In genomic region chr1:81584398-81584797, GRCh38 we compare ENCODE assay signal across 27 cellular contexts.
"Had no signal": no experiment of that assay in that cellular context is flagged by ENCODE, and none has a peak within 500 bp of the region (broad histone marks: within the 10 kb centered on the region; RNA-seq: fewer than 3 reads in every experiment).

No MANE protein-coding gene starts in this region.

- H3K27ac Mint-ChIP-seq: activated CD4-positive, alpha-beta memory T cell treated with anti-CD3 and anti-CD28 coated beads, Interleukin-2, amount 10 ng/mL, durations not matched to agents 7 days and 5 days; activated CD4-positive, alpha-beta T cell treated with anti-CD3 and anti-CD28 coated beads, Interleukin-2, amount 10 ng/mL, durations not matched to agents 7 days and 5 days; activated T-cell treated with anti-CD3 and anti-CD28 coated beads, Interleukin-2, amount 50 U/mL, for 24 hours; naive thymus-derived CD4-positive, alpha-beta T cell; stimulated activated naive B cell treated with anti-CD40 and anti-IgM and Interleukin-4, amounts not matched to agents 10 μg/mL and 1 μg/mL and 100 μg/mL, for 72 hours; T-helper 17 cell had no signal

- H3K9me3 Mint-ChIP-seq: activated CD4-positive, alpha-beta memory T cell treated with anti-CD3 and anti-CD28 coated beads, Interleukin-2, amount 10 ng/mL, durations not matched to agents 7 days and 5 days; activated CD4-positive, alpha-beta T cell treated with anti-CD3 and anti-CD28 coated beads, Interleukin-2, amount 10 ng/mL, durations not matched to agents 7 days and 5 days; activated T-cell treated with anti-CD3 and anti-CD28 coated beads, Interleukin-2, amount 50 U/mL, for 24 hours; neural crest cell; stimulated activated naive B cell treated with anti-CD40 and anti-IgM and Interleukin-4, amounts not matched to agents 10 μg/mL and 1 μg/mL and 100 μg/mL, for 72 hours had no signal

- H3K9me3 ChIP-seq: heart left ventricle, left ventricle myocardium inferior, right atrium auricular region, suprapubic skin, transverse colon had no signal

- DNase-seq: activated CD4-positive, alpha-beta memory T cell treated with anti-CD3 and anti-CD28 coated beads, Interleukin-2, amount 10 ng/mL, durations not matched to agents 7 days and 5 days; activated CD4-positive, alpha-beta T cell treated with anti-CD3 and anti-CD28 coated beads, Interleukin-2, amount 10 ng/mL, durations not matched to agents 7 days and 5 days; activated CD4-positive, CD25-positive, alpha-beta regulatory T cell treated with anti-CD3 and anti-CD28 coated beads, Interleukin-2, amount 50 U/mL, for 72 hours; activated CD8-positive, alpha-beta memory T cell treated with anti-CD3 and anti-CD28 coated beads, Interleukin-2, amount 50 U/mL, for 48 hours; activated gamma-delta T cell; activated naive CD4-positive, alpha-beta T cell treated with anti-CD3 and anti-CD28 coated beads, Interleukin-2, amount 50 U/mL, for 16 hours; activated T-cell treated with anti-CD3 and anti-CD28 coated beads, Interleukin-2, amount 50 U/mL, for 24 hours; amniotic stem cell; cerebellar nuclear complex; cortex of kidney; heart left ventricle; left ventricle myocardium inferior; midbrain; naive thymus-derived CD4-positive, alpha-beta T cell; occipital lobe; stimulated activated CD4-positive, alpha-beta T cell treated with anti-CD3 and anti-CD28 coated beads, Interleukin-15, amount 100 ng/mL, for 24 hours; stimulated activated CD4-positive, alpha-beta T cell treated with anti-CD3 and anti-CD28 coated beads, Interleukin-2, amount 100 ng/mL, for 24 hours; stimulated activated naive B cell treated with anti-CD40 and anti-IgM and Interleukin-4, amounts not matched to agents 10 μg/mL and 1 μg/mL and 100 μg/mL, for 72 hours; T-helper 17 cell; T1000; transverse colon had no signal

- H3K4me3 Mint-ChIP-seq: activated CD4-positive, alpha-beta memory T cell treated with anti-CD3 and anti-CD28 coated beads, Interleukin-2, amount 10 ng/mL, durations not matched to agents 7 days and 5 days; activated CD4-positive, alpha-beta T cell treated with anti-CD3 and anti-CD28 coated beads, Interleukin-2, amount 10 ng/mL, durations not matched to agents 7 days and 5 days; activated T-cell treated with anti-CD3 and anti-CD28 coated beads, Interleukin-2, amount 50 U/mL, for 24 hours; naive thymus-derived CD4-positive, alpha-beta T cell; neural crest cell; stimulated activated naive B cell treated with anti-CD40 and anti-IgM and Interleukin-4, amounts not matched to agents 10 μg/mL and 1 μg/mL and 100 μg/mL, for 72 hours; T-helper 17 cell had no signal

- H3K4me2 ChIP-seq: smooth muscle cell had no signal

- ATAC-seq: esophagus mucosa; heart left ventricle; naive thymus-derived CD4-positive, alpha-beta T cell; SK-N-SH treated with all-trans-retinoic acid at 6 μM for 48 hours; stimulated activated naive B cell treated with anti-CD40 and anti-IgM and Interleukin-4, amounts not matched to agents 10 μg/mL and 1 μg/mL and 100 μg/mL, for 72 hours; T-helper 17 cell had no signal

- H3K36me3 Mint-ChIP-seq: naive thymus-derived CD4-positive, alpha-beta T cell; stimulated activated naive B cell treated with anti-CD40 and anti-IgM and Interleukin-4, amounts not matched to agents 10 μg/mL and 1 μg/mL and 100 μg/mL, for 72 hours had no signal

- H3K4me1 ChIP-seq: right atrium auricular region, suprapubic skin had no signal

- H3K27me3 Mint-ChIP-seq: activated CD4-positive, alpha-beta memory T cell treated with anti-CD3 and anti-CD28 coated beads, Interleukin-2, amount 10 ng/mL, durations not matched to agents 7 days and 5 days; activated CD4-positive, alpha-beta T cell treated with anti-CD3 and anti-CD28 coated beads, Interleukin-2, amount 10 ng/mL, durations not matched to agents 7 days and 5 days; activated T-cell treated with anti-CD3 and anti-CD28 coated beads, Interleukin-2, amount 50 U/mL, for 24 hours; naive thymus-derived CD4-positive, alpha-beta T cell; stimulated activated naive B cell treated with anti-CD40 and anti-IgM and Interleukin-4, amounts not matched to agents 10 μg/mL and 1 μg/mL and 100 μg/mL, for 72 hours; T-helper 17 cell had no signal

- H3K4me1 Mint-ChIP-seq: activated CD4-positive, alpha-beta memory T cell treated with anti-CD3 and anti-CD28 coated beads, Interleukin-2, amount 10 ng/mL, durations not matched to agents 7 days and 5 days; activated CD4-positive, alpha-beta T cell treated with anti-CD3 and anti-CD28 coated beads, Interleukin-2, amount 10 ng/mL, durations not matched to agents 7 days and 5 days; naive thymus-derived CD4-positive, alpha-beta T cell; stimulated activated naive B cell treated with anti-CD40 and anti-IgM and Interleukin-4, amounts not matched to agents 10 μg/mL and 1 μg/mL and 100 μg/mL, for 72 hours; T-helper 17 cell had no signal

- H3K27ac ChIP-seq: heart left ventricle, left ventricle myocardium inferior, right atrium auricular region, suprapubic skin, transverse colon had no signal

- H3K4me3 ChIP-seq: heart left ventricle, left ventricle myocardium inferior, right atrium auricular region, smooth muscle cell, suprapubic skin, transverse colon had no signal

- H3K27me3 ChIP-seq: heart left ventricle, right atrium auricular region, suprapubic skin, transverse colon had no signal

- H3K36me3 ChIP-seq: heart left ventricle, left ventricle myocardium inferior, right atrium auricular region, suprapubic skin, transverse colon had no signal
